In the genomic region with DNA sequence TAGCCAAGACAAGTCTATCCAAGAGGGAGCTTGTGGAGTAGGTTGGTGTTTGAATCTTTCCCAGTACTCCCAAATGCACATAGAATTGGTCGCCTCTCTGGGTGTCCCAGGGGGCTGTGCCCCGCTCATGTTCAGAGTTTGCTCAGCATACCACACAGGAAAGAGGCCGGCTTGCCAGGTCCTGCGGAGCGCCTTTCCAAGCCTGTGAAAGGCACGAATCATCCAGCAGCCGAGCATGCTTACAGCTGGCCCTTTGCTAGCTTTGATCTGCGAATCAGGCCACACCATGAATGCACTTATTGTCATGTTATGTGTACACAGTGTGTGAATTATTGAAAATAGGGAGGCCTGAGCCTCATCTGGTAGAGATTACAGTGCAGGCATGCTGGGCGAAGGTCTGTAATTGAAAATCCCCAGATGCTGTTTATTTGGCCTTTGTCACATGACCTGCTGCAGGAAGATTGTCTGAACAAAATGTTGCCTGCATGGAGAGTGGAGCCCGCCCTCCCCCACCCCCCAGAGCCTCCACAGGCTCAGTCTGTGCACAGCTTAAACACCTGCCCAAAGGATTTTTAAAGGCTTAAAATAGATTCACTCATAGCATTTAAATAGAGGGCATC, we compare ENCODE assay signal across 1 cellular context.
TF ChIP-seq lines count a peak whose summit lies in the region.

No MANE protein-coding gene starts in this region.

TF ChIP-seq in HepG2, 621 proteins besides CTCF, POLR2A, EP300 and RAD21 (continued from another document and continues in another):
- TF ChIP-seq, protein P1, sequence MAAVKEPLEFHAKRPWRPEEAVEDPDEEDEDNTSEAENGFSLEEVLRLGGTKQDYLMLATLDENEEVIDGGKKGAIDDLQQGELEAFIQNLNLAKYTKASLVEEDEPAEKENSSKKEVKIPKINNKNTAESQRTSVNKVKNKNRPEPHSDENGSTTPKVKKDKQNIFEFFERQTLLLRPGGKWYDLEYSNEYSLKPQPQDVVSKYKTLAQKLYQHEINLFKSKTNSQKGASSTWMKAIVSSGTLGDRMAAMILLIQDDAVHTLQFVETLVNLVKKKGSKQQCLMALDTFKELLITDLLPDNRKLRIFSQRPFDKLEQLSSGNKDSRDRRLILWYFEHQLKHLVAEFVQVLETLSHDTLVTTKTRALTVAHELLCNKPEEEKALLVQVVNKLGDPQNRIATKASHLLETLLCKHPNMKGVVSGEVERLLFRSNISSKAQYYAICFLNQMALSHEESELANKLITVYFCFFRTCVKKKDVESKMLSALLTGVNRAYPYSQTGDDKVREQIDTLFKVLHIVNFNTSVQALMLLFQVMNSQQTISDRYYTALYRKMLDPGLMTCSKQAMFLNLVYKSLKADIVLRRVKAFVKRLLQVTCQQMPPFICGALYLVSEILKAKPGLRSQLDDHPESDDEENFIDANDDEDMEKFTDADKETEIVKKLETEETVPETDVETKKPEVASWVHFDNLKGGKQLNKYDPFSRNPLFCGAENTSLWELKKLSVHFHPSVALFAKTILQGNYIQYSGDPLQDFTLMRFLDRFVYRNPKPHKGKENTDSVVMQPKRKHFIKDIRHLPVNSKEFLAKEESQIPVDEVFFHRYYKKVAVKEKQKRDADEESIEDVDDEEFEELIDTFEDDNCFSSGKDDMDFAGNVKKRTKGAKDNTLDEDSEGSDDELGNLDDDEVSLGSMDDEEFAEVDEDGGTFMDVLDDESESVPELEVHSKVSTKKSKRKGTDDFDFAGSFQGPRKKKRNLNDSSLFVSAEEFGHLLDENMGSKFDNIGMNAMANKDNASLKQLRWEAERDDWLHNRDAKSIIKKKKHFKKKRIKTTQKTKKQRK (IDR thresholded peaks at IDR 0.05; ENCODE audit: low read length) = no peak
- TF ChIP-seq, protein P2, sequence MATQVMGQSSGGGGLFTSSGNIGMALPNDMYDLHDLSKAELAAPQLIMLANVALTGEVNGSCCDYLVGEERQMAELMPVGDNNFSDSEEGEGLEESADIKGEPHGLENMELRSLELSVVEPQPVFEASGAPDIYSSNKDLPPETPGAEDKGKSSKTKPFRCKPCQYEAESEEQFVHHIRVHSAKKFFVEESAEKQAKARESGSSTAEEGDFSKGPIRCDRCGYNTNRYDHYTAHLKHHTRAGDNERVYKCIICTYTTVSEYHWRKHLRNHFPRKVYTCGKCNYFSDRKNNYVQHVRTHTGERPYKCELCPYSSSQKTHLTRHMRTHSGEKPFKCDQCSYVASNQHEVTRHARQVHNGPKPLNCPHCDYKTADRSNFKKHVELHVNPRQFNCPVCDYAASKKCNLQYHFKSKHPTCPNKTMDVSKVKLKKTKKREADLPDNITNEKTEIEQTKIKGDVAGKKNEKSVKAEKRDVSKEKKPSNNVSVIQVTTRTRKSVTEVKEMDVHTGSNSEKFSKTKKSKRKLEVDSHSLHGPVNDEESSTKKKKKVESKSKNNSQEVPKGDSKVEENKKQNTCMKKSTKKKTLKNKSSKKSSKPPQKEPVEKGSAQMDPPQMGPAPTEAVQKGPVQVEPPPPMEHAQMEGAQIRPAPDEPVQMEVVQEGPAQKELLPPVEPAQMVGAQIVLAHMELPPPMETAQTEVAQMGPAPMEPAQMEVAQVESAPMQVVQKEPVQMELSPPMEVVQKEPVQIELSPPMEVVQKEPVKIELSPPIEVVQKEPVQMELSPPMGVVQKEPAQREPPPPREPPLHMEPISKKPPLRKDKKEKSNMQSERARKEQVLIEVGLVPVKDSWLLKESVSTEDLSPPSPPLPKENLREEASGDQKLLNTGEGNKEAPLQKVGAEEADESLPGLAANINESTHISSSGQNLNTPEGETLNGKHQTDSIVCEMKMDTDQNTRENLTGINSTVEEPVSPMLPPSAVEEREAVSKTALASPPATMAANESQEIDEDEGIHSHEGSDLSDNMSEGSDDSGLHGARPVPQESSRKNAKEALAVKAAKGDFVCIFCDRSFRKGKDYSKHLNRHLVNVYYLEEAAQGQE (IDR thresholded peaks at IDR 0.05; ENCODE audit: borderline replicate concordance in 1 of 2, low read depth in 1 of 2, low read length in 2 of 2) = peak in 1 of 2 experiments; percentile 61; a peak in 1 of 4 replicates
- TF ChIP-seq ZFYVE20 (CRISPR knock-in tag; IDR thresholded peaks at IDR 0.05; ENCODE audit: borderline replicate concordance, low read depth) = no peak
- peak; percentile 88; the same call in 1 of the 2 replicates for TF ChIP-seq FOXK1 (CRISPR knock-in tag; IDR thresholded peaks at IDR 0.05; ENCODE audit: borderline replicate concordance, low read depth)
- TF ChIP-seq, protein P3, sequence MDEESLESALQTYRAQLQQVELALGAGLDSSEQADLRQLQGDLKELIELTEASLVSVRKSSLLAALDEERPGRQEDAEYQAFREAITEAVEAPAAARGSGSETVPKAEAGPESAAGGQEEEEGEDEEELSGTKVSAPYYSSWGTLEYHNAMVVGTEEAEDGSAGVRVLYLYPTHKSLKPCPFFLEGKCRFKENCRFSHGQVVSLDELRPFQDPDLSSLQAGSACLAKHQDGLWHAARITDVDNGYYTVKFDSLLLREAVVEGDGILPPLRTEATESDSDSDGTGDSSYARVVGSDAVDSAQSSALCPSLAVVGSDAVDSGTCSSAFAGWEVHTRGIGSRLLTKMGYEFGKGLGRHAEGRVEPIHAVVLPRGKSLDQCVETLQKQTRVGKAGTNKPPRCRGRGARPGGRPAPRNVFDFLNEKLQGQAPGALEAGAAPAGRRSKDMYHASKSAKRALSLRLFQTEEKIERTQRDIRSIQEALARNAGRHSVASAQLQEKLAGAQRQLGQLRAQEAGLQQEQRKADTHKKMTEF (CRISPR knock-in tag; IDR thresholded peaks at IDR 0.05) = peak; percentile 94
- TF ChIP-seq, protein P4, sequence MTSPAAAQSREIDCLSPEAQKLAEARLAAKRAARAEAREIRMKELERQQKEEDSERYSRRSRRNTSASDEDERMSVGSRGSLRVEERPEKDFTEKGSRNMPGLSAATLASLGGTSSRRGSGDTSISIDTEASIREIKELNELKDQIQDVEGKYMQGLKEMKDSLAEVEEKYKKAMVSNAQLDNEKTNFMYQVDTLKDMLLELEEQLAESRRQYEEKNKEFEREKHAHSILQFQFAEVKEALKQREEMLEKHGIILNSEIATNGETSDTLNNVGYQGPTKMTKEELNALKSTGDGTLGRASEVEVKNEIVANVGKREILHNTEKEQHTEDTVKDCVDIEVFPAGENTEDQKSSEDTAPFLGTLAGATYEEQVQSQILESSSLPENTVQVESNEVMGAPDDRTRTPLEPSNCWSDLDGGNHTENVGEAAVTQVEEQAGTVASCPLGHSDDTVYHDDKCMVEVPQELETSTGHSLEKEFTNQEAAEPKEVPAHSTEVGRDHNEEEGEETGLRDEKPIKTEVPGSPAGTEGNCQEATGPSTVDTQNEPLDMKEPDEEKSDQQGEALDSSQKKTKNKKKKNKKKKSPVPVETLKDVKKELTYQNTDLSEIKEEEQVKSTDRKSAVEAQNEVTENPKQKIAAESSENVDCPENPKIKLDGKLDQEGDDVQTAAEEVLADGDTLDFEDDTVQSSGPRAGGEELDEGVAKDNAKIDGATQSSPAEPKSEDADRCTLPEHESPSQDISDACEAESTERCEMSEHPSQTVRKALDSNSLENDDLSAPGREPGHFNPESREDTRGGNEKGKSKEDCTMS (CRISPR knock-in tag; conservative IDR thresholded peaks at IDR 0.05) = no peak
- no peak; the same call in 1 of the 2 replicates for TF ChIP-seq RFXANK (CRISPR knock-in tag; IDR thresholded peaks at IDR 0.05)
- TF ChIP-seq ZBTB1 (CRISPR knock-in tag; IDR thresholded peaks at IDR 0.05; ENCODE audit: borderline replicate concordance) = no peak
- TF ChIP-seq SATB2 (CRISPR knock-in tag; IDR thresholded peaks at IDR 0.05) = no peak; the same call in 1 of the 2 replicates
- TF ChIP-seq ZSCAN25 (CRISPR knock-in tag; IDR thresholded peaks at IDR 0.05) = no peak
- TF ChIP-seq ATF7-NPFF (CRISPR knock-in tag; IDR thresholded peaks at IDR 0.05; ENCODE audit: low read depth) = no peak
- no peak for TF ChIP-seq ZNF10 (CRISPR knock-in tag; IDR thresholded peaks at IDR 0.05; ENCODE audit: borderline replicate concordance, low read depth)
- peak; percentile 56; the same call in 1 of the 2 replicates for TF ChIP-seq ZNF768 (CRISPR knock-in tag; IDR thresholded peaks at IDR 0.05)
- TF ChIP-seq, protein P5, sequence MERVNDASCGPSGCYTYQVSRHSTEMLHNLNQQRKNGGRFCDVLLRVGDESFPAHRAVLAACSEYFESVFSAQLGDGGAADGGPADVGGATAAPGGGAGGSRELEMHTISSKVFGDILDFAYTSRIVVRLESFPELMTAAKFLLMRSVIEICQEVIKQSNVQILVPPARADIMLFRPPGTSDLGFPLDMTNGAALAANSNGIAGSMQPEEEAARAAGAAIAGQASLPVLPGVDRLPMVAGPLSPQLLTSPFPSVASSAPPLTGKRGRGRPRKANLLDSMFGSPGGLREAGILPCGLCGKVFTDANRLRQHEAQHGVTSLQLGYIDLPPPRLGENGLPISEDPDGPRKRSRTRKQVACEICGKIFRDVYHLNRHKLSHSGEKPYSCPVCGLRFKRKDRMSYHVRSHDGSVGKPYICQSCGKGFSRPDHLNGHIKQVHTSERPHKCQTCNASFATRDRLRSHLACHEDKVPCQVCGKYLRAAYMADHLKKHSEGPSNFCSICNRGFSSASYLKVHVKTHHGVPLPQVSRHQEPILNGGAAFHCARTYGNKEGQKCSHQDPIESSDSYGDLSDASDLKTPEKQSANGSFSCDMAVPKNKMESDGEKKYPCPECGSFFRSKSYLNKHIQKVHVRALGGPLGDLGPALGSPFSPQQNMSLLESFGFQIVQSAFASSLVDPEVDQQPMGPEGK (CRISPR knock-in tag; IDR thresholded peaks at IDR 0.05) = peak; percentile 74
- TF ChIP-seq ZNF17 (CRISPR knock-in tag; IDR thresholded peaks at IDR 0.05) = no peak
- 0 out of 2 replicates have a peak, but pooled peaks have one; percentile 34 for TF ChIP-seq ZSCAN21 (CRISPR knock-in tag; IDR thresholded peaks at IDR 0.05; ENCODE audit: borderline replicate concordance)
- TF ChIP-seq JUN (CRISPR knock-in tag; IDR thresholded peaks at IDR 0.05) = no peak
- TF ChIP-seq HOXD1 (CRISPR knock-in tag; IDR thresholded peaks at IDR 0.05) = peak; percentile 50; the same call in 1 of the 2 replicates
- TF ChIP-seq, protein P6, sequence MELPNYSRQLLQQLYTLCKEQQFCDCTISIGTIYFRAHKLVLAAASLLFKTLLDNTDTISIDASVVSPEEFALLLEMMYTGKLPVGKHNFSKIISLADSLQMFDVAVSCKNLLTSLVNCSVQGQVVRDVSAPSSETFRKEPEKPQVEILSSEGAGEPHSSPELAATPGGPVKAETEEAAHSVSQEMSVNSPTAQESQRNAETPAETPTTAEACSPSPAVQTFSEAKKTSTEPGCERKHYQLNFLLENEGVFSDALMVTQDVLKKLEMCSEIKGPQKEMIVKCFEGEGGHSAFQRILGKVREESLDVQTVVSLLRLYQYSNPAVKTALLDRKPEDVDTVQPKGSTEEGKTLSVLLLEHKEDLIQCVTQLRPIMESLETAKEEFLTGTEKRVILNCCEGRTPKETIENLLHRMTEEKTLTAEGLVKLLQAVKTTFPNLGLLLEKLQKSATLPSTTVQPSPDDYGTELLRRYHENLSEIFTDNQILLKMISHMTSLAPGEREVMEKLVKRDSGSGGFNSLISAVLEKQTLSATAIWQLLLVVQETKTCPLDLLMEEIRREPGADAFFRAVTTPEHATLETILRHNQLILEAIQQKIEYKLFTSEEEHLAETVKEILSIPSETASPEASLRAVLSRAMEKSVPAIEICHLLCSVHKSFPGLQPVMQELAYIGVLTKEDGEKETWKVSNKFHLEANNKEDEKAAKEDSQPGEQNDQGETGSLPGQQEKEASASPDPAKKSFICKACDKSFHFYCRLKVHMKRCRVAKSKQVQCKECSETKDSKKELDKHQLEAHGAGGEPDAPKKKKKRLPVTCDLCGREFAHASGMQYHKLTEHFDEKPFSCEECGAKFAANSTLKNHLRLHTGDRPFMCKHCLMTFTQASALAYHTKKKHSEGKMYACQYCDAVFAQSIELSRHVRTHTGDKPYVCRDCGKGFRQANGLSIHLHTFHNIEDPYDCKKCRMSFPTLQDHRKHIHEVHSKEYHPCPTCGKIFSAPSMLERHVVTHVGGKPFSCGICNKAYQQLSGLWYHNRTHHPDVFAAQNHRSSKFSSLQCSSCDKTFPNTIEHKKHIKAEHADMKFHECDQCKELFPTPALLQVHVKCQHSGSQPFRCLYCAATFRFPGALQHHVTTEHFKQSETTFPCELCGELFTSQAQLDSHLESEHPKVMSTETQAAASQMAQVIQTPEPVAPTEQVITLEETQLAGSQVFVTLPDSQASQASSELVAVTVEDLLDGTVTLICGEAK (IDR thresholded peaks at IDR 0.05) = no peak
- TF ChIP-seq, protein P6 (CRISPR knock-in tag; IDR thresholded peaks at IDR 0.05) = peak; percentile 49; the same call in 1 of the 2 replicates
- TF ChIP-seq ZNF460 (CRISPR knock-in tag; IDR thresholded peaks at IDR 0.05; ENCODE audit: borderline replicate concordance) = no peak; the same call in 1 of the 2 replicates
- TF ChIP-seq ZNF660 (CRISPR knock-in tag; IDR thresholded peaks at IDR 0.05; ENCODE audit: borderline replicate concordance, low read depth) = no peak
- TF ChIP-seq ZSCAN9 (CRISPR knock-in tag; IDR thresholded peaks at IDR 0.05; ENCODE audit: borderline replicate concordance) = peak; percentile 80; the same call in 1 of the 2 replicates
- TF ChIP-seq TP53 (CRISPR knock-in tag; conservative IDR thresholded peaks at IDR 0.05) = peak; percentile 79
- TF ChIP-seq PTBP1 (IDR thresholded peaks at IDR 0.05; ENCODE audit: low read depth, low read length, poor library complexity, severe bottlenecking) = no peak
- TF ChIP-seq STAG1 (CRISPR knock-in tag; IDR thresholded peaks at IDR 0.05) = peak; percentile 40
- TF ChIP-seq REPIN1 (CRISPR knock-in tag; IDR thresholded peaks at IDR 0.05; ENCODE audit: borderline replicate concordance, low read depth) = peak; percentile 78; the same call in 1 of the 2 replicates
- TF ChIP-seq CREM (IDR thresholded peaks at IDR 0.05) = peak; percentile 81; the same call in 1 of the 2 replicates
- TF ChIP-seq CREM (CRISPR knock-in tag; IDR thresholded peaks at IDR 0.05) = no peak
- TF ChIP-seq MAFK (conservative IDR thresholded peaks at IDR 0.05 in 1 of 2, IDR thresholded peaks at IDR 0.05 in 1 of 2; ENCODE audit: low read length in 2 of 2) = 0 out of 4 replicates have a peak, but pooled peaks of 1 of the 2 experiments have one; percentile 2
